26 cellular contexts compared by ENCODE assay signal in the genomic region with DNA sequence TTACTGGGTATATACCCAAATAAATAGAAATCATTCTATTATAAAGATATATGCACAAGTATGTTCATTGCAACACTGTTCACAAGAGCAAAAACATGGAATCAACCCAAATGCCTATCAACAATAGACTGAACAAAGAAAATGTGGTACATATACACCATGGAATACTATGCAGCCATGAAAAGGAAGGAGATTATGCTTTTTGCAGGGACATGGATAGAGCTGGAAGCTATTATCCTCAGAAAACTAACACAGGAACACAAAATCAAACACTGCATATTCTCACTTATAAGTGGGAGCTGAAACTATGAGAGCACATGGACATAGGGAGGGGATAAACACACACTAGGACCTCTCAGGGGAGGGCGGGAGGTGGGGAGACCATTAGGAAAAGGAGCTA.
DNase-seq lines count a peak whose midpoint lies in the region; ATAC-seq, FAIRE-seq and TF ChIP-seq lines count a peak whose summit lies in the region.
"Had no signal": no experiment of that assay in that cellular context is flagged by ENCODE, and none has a peak within 500 bp of the region (broad histone marks: within the 10 kb centered on the region; RNA-seq: fewer than 3 reads in every experiment).

No MANE protein-coding gene starts in this region.

- no peaks in the 10 kb centered on the region for H3K36me3 ChIP-seq in HEK293 (ENCODE audit: control insufficient read depth in 2 of 2, insufficient read depth in 1 of 2, low read length in 2 of 2)
- H3K36me3 ChIP-seq in K562 (ENCODE audit: control insufficient read depth, insufficient read depth, low read length), result no peaks in the 10 kb centered on the region
- H3K36me3 ChIP-seq: BE2C, BLaER1 had no signal

- H3K27me3 ChIP-seq in K562 (ENCODE audit: control insufficient read depth in 2 of 2, insufficient read depth in 2 of 2, low read length in 2 of 2), result no peaks in the 10 kb centered on the region
- H3K27me3 ChIP-seq: BE2C, BLaER1 had no signal

- intact Hi-C loops in K562 (cut with micrococcal nuclease), result no loop called here
- intact Hi-C loops in activated naive CD4-positive, alpha-beta T cell treated with anti-CD3 and anti-CD28 coated beads for 36 hours (cut with micrococcal nuclease), result no loop called here

- no peak for FAIRE-seq in K562 (lab: Jason Lieb, UNC)
- FAIRE-seq: A204.1, GM12878, GM12892, GM18507 had no signal

- TF ChIP-seq RAD21 in K562 (CRISPR knock-in tag; conservative IDR thresholded peaks at IDR 0.05 in 1 of 2, IDR thresholded peaks at IDR 0.05 in 1 of 2), result no peak

- POLR2A ChIA-PET in HEK293 (lab: Yijun Ruan, JAX) (no interaction called here), K562 (lab: Yijun Ruan, JAX) (no interaction called here)

- H3K4me3 ChIP-seq in HEK293 (ENCODE audit: low read depth, low read length), result no peak overlapping the region
- no peak overlapping the region for H3K4me3 ChIP-seq in K562
- H3K4me3 ChIP-seq: BLaER1, GM12878 had no signal

- no peak for TF ChIP-seq EP300 in K562 (IDR thresholded peaks at IDR 0.05; ENCODE audit: low read length)

- DNase-seq in K562 (ENCODE audit: extremely low read depth in 1 of 4, low spot score in 3 of 4) (no peak), MV-4-11 (lab: John Stamatoyannopoulos, UW) (no peak), caudate nucleus (lab: John Stamatoyannopoulos, UW) (no peak)
- DNase-seq in activated naive CD4-positive, alpha-beta T cell treated with anti-CD3 and anti-CD28 coated beads for 36 hours, result no peak
- DNase-seq: 8988T; ACHN; BE2C; C1 segment of cervical spinal cord; CD4-positive, alpha-beta memory T cell; CD4-positive, CD25-positive, alpha-beta regulatory T cell; CD8-positive, alpha-beta memory T cell; COR-L47; DMS 273 treated with DMSO at 0.1 percent for 48 hours; DMS153; DMS53; DMS79; DND-41; EL; GDM1 had no signal

- TF ChIP-seq POLR2A in K562 (conservative IDR thresholded peaks at IDR 0.05), result no peak

- no peaks in the 10 kb centered on the region for H4K20me1 ChIP-seq in K562 (replicated peaks; ENCODE audit: control insufficient read depth, insufficient read depth, low read length)
- H4K20me1 ChIP-seq: BLaER1 had no signal

- in situ Hi-C loops in K562 (cut with MboI), result no loop called here

- no TSS peak for BruUV-seq in K562 (replicated peaks; lab: Mats Ljungman, UMichigan)

- peaks cover 14% of the 10 kb centered on the region for H3K9me3 Mint-ChIP-seq in activated naive CD4-positive, alpha-beta T cell treated with anti-CD3 and anti-CD28 coated beads for 36 hours

- H3K79me2 ChIP-seq in K562 (ENCODE audit: control insufficient read depth, insufficient read depth, low read length), result no peaks in the 10 kb centered on the region

- H3K9me1 ChIP-seq in K562 (ENCODE audit: control insufficient read depth, insufficient read depth, low read length), result no peaks in the 10 kb centered on the region

- no peak overlapping the region for H3K9ac ChIP-seq in K562 (ENCODE audit: insufficient read depth in 1 of 2, low read depth in 2 of 2, low read length in 2 of 2)
- H3K9ac ChIP-seq: BLaER1 had no signal

- no peaks in the 10 kb centered on the region for H3K4me1 Mint-ChIP-seq in activated naive CD4-positive, alpha-beta T cell treated with anti-CD3 and anti-CD28 coated beads for 36 hours (ENCODE audit: low read depth)
- H3K4me1 Mint-ChIP-seq: CD14-positive monocyte; CD4-positive, alpha-beta memory T cell; CD4-positive, CD25-positive, alpha-beta regulatory T cell; CD8-positive, alpha-beta memory T cell had no signal

- H3K4me2 ChIP-seq in K562 (ENCODE audit: insufficient read depth, low read length), result no peak overlapping the region
- H3K4me2 ChIP-seq: BLaER1 had no signal

- H3K27me3 Mint-ChIP-seq in activated naive CD4-positive, alpha-beta T cell treated with anti-CD3 and anti-CD28 coated beads for 36 hours (ENCODE audit: low read depth), result no peaks in the 10 kb centered on the region
- H3K27me3 Mint-ChIP-seq: CD4-positive, alpha-beta memory T cell; CD4-positive, CD25-positive, alpha-beta regulatory T cell had no signal

- no peak overlapping the region for H3K27ac Mint-ChIP-seq in activated naive CD4-positive, alpha-beta T cell treated with anti-CD3 and anti-CD28 coated beads for 36 hours
- H3K27ac Mint-ChIP-seq: CD14-positive monocyte; CD4-positive, alpha-beta memory T cell; CD4-positive, CD25-positive, alpha-beta regulatory T cell; CD8-positive, alpha-beta memory T cell had no signal

- no peak overlapping the region for H3K4me3 Mint-ChIP-seq in activated naive CD4-positive, alpha-beta T cell treated with anti-CD3 and anti-CD28 coated beads for 36 hours
- H3K4me3 Mint-ChIP-seq: CD14-positive monocyte; CD4-positive, alpha-beta memory T cell; CD4-positive, CD25-positive, alpha-beta regulatory T cell; CD8-positive, alpha-beta memory T cell had no signal

- CTCF ChIA-PET in HEK293 (lab: Yijun Ruan, JAX), result interaction anchor here (1.1 kb wide), 1 partner anchor 13 kb away, joined by 3 read pairs; no protein-coding TSS in a partner anchor
- CTCF ChIA-PET in K562 (lab: Yijun Ruan, JAX; ENCODE audit: low intra/inter-chr PET ratio), result no interaction called here
- CTCF ChIA-PET in activated naive CD4-positive, alpha-beta T cell treated with anti-CD3 and anti-CD28 coated beads for 36 hours (lab: Charles Lee), result no interaction called here

- H3K27ac ChIP-seq in HEK293 (ENCODE audit: extremely low read depth, low read depth, low read length) (no peak overlapping the region), K562 (ENCODE audit: extremely low read depth, low read depth, low read length) (no peak overlapping the region), caudate nucleus (ENCODE audit: low read depth, low read length) (no peak overlapping the region)
- H3K27ac ChIP-seq: BLaER1 had no signal

- H2AFZ ChIP-seq in K562 (ENCODE audit: low read depth, low read length), result no peak overlapping the region

- no peaks in the 10 kb centered on the region for H3K36me3 Mint-ChIP-seq in activated naive CD4-positive, alpha-beta T cell treated with anti-CD3 and anti-CD28 coated beads for 36 hours (ENCODE audit: low read depth)
- H3K36me3 Mint-ChIP-seq: CD14-positive monocyte; CD4-positive, alpha-beta memory T cell; CD4-positive, CD25-positive, alpha-beta regulatory T cell; CD8-positive, alpha-beta memory T cell had no signal

- ATAC-seq in K562, result no peak
- ATAC-seq: GM12878 had no signal

- H3K9me3 ChIP-seq in HEK293 (ENCODE audit: control insufficient read depth, insufficient read depth, low read depth, low read length), result no peaks in the 10 kb centered on the region
- no peaks in the 10 kb centered on the region for H3K9me3 ChIP-seq in K562 (replicated peaks; ENCODE audit: control insufficient read depth, insufficient read depth, low read depth, low read length)
- H3K9me3 ChIP-seq: BE2C, BLaER1 had no signal

- 22% methylated on average over 1 of the region's 1 CpG for WGBS in K562 (ENCODE audit: insufficient coverage, low coverage, missing lambda C conversion rate)

- H3K4me1 ChIP-seq in HEK293 (ENCODE audit: control insufficient read depth, insufficient read depth, low read length), result no peaks in the 10 kb centered on the region
- no peaks in the 10 kb centered on the region for H3K4me1 ChIP-seq in K562 (replicated peaks in 1 of 2; ENCODE audit: control insufficient read depth in 2 of 2, insufficient read depth in 2 of 2, low read length in 2 of 2)
- H3K4me1 ChIP-seq: BE2C, BLaER1 had no signal

- no peak for TF ChIP-seq CTCF in HEK293 (tag by site-specific recombination; IDR thresholded peaks at IDR 0.05)
- no peak for TF ChIP-seq CTCF in K562 (IDR thresholded peaks at IDR 0.05 in 2 of 3, conservative IDR thresholded peaks at IDR 0.05 in 1 of 3; ENCODE audit: insufficient read depth in 2 of 3, low read depth in 1 of 3, low read length in 3 of 3)

TF ChIP-seq in HEK293, 187 proteins besides CTCF, POLR2A, EP300 and RAD21:
- TF ChIP-seq BCL11B (tag by site-specific recombination; IDR thresholded peaks at IDR 0.05; ENCODE audit: low read depth) (no peak), ZNF146 (tag by site-specific recombination; IDR thresholded peaks at IDR 0.05) (peak; percentile 64; the same call in 1 of the 2 replicates), ZNF76 (tag by site-specific recombination; IDR thresholded peaks at IDR 0.05; ENCODE audit: borderline replicate concordance, low read depth) (no peak)

TF ChIP-seq in K562, 482 proteins besides CTCF, POLR2A, EP300 and RAD21 (continues in another document):
- no peak for TF ChIP-seq ZC3H8 (IDR thresholded peaks at IDR 0.05)
- no peak for TF ChIP-seq DDX20 (tag; IDR thresholded peaks at IDR 0.05; ENCODE audit: low read depth)
- TF ChIP-seq DNMT1 (IDR thresholded peaks at IDR 0.05), result no peak
- no peak for TF ChIP-seq FOXM1 (IDR thresholded peaks at IDR 0.05; ENCODE audit: low read depth)
- no peak for TF ChIP-seq FOXM1 (CRISPR knock-in tag; IDR thresholded peaks at IDR 0.05; ENCODE audit: low read depth)
- no peak for TF ChIP-seq ZBTB8A (IDR thresholded peaks at IDR 0.05; ENCODE audit: partially characterized antibody)
- no peak for TF ChIP-seq AFF4 (CRISPR knock-in tag; IDR thresholded peaks at IDR 0.05)
- no peak for TF ChIP-seq HNRNPLL (IDR thresholded peaks at IDR 0.05; ENCODE audit: low read depth, low read length, poor library complexity, severe bottlenecking)
- no peak for TF ChIP-seq ELF1 (tag; IDR thresholded peaks at IDR 0.05)
- TF ChIP-seq ZNF146 (CRISPR knock-in tag; IDR thresholded peaks at IDR 0.05; ENCODE audit: unreplicated experiment), result peak; percentile 78

Comparison
In these comparisons a context has a peak if more than half of its experiments do, and no peak if none do; other contexts are left out.
1. Of the 44 proteins assayed by ChIP-seq in both K562 and HEK293: peak only in K562: none; only in HEK293: none; in both: ZNF146; in neither: 43.